ENCODE assay signal across 13 cellular contexts in genomic region chr4:72525938-72526337, GRCh38. TPM values are rescaled to one million over a fixed set of nuclear protein-coding genes. Genes with fewer than 3 reads are reported as not detected.
DNase-seq lines count a peak whose midpoint lies in the region; ATAC-seq, FAIRE-seq and TF ChIP-seq lines count a peak whose summit lies in the region.
"Had no signal": no experiment of that assay in that cellular context is flagged by ENCODE, and none has a peak within 500 bp of the region (broad histone marks: within the 10 kb centered on the region; RNA-seq: fewer than 3 reads in every experiment).

No MANE protein-coding gene starts in this region.

- no peak overlapping the region for H3K4me3 ChIP-seq in foreskin fibroblast (ENCODE audit: low read depth in 1 of 2, low read length in 2 of 2)
- H3K4me3 ChIP-seq: body of pancreas had no signal

- DNase-seq in AG09319 (ENCODE audit: extremely low read depth, low read depth): peak; percentile 24
- DNase-seq in foreskin fibroblast: peak; percentile 33 to 76
- peak; percentile 26 for DNase-seq in non-pigmented ciliary epithelial cell (ENCODE audit: low read depth)
- DNase-seq in frontal cortex (ENCODE audit: low spot score in 2 of 2): no peak
- no peak for DNase-seq in NCI-H2196 (lab: John Stamatoyannopoulos, UW; ENCODE audit: unreplicated experiment)
- DNase-seq in NCI-H2107 (lab: John Stamatoyannopoulos, UW): no peak
- DNase-seq: H9, NCI-H748 treated with DMSO at 0.1 percent for 48 hours had no signal

- TF ChIP-seq CTCF in AG09319 (IDR thresholded peaks at IDR 0.05; ENCODE audit: low read depth, low read length): no peak
- TF ChIP-seq CTCF in foreskin fibroblast (IDR thresholded peaks at IDR 0.05; ENCODE audit: low read depth, low read length): no peak

- no peak for FAIRE-seq in frontal cortex (lab: Jason Lieb, UNC)
- FAIRE-seq: G401.6 had no signal

- peak; percentile 99 for ATAC-seq in SK-N-SH treated with all-trans-retinoic acid at 6 μM for 48 hours
- ATAC-seq in GM21390 (IDR thresholded peaks at IDR 0.05; ENCODE audit: unreplicated experiment): no peak
- ATAC-seq: body of pancreas had no signal

TF ChIP-seq in SK-N-SH treated with all-trans-retinoic acid at 6 μM for 48 hours, 23 proteins besides CTCF, POLR2A, EP300 and RAD21:
- no peak for TF ChIP-seq CSDC2 (CRISPR knock-in tag; IDR thresholded peaks at IDR 0.05)
- no peak for TF ChIP-seq GLIS3 (CRISPR knock-in tag; IDR thresholded peaks at IDR 0.05)
- peak; percentile 37; the same call in 1 of the 2 replicates for TF ChIP-seq SNAI2 (CRISPR knock-in tag; IDR thresholded peaks at IDR 0.05)
TF ChIP-seq in SK-N-SH treated with all-trans-retinoic acid at 6 μM for 48 hours: peak in this region for 1.

RNA-seq across cellular contexts. Expression of gene ADAMTS3, which starts 43.1 kb away (rescaled TPM):
- 20.4 TPM for total RNA-seq in frontal cortex
- total RNA-seq: T-helper 2 cell treated with Interferon-gamma antibody and Interleukin-4, amounts not matched to agents 100 ng/mL and 5 ng/mL, for 36 hours had no signal

Comparison
In these comparisons a context has a peak if more than half of its experiments do, and no peak if none do; other contexts are left out.
1. DNase-seq: peak in AG09319 (single experiment), foreskin fibroblast (2 of 2) and non-pigmented ciliary epithelial cell (single experiment); none in frontal cortex (0 of 2), NCI-H2196 (single experiment) and NCI-H2107 (single experiment).